In genomic region chr1:64061430-64062104, GRCh38 we compare ENCODE assay signal across 21 cellular contexts.
DNase-seq lines count a peak whose midpoint lies in the region; ATAC-seq, FAIRE-seq and TF ChIP-seq lines count a peak whose summit lies in the region.
"Had no signal": no experiment of that assay in that cellular context is flagged by ENCODE, and none has a peak within 500 bp of the region (broad histone marks: within the 10 kb centered on the region; RNA-seq: fewer than 3 reads in every experiment).

No MANE protein-coding gene starts in this region.

- peaks cover 37% of the 10 kb centered on the region for H3K4me1 ChIP-seq in keratinocyte (ENCODE audit: control insufficient read depth, extremely low read depth, insufficient read depth, low read length)
- H3K4me1 ChIP-seq: BE2C, SJCRH30 had no signal

- POLR2A ChIA-PET in activated CD4-positive, alpha-beta T cell treated with anti-CD3 and anti-CD28 coated beads for 36 hours (lab: Charles Lee), result no interaction called here

- H3K4me1 Mint-ChIP-seq in activated CD4-positive, alpha-beta T cell treated with anti-CD3 and anti-CD28 coated beads for 36 hours, result peaks cover 20% of the 10 kb centered on the region
- H3K4me1 Mint-ChIP-seq in chondrocyte (ENCODE audit: low read depth), result peaks cover 64% of the 10 kb centered on the region
- H3K4me1 Mint-ChIP-seq: CD4-positive, alpha-beta memory T cell had no signal

- ATAC-seq in activated CD4-positive, alpha-beta T cell treated with anti-CD3 and anti-CD28 coated beads for 36 hours, result peak; percentile 69
- ATAC-seq in GM19455 (IDR thresholded peaks at IDR 0.05; ENCODE audit: unreplicated experiment) (no peak), GM18502 (IDR thresholded peaks at IDR 0.05; ENCODE audit: poor library complexity, unreplicated experiment) (no peak)

- H3K9ac ChIP-seq in keratinocyte (ENCODE audit: control insufficient read depth, extremely low read depth, insufficient read depth, low read length), result no peak overlapping the region
- H3K9ac ChIP-seq: GM23248 had no signal

- H4K20me1 ChIP-seq in keratinocyte (ENCODE audit: control insufficient read depth, extremely low read depth, insufficient read depth, low read length), result no peaks in the 10 kb centered on the region

- no peak overlapping the region for H2AFZ ChIP-seq in keratinocyte (ENCODE audit: control insufficient read depth, low read length)
- H2AFZ ChIP-seq: GM23248, PC-9 had no signal

- peaks cover 4% of the 10 kb centered on the region for H3K9me3 Mint-ChIP-seq in activated CD4-positive, alpha-beta T cell treated with anti-CD3 and anti-CD28 coated beads for 36 hours (ENCODE audit: low read depth)
- peaks cover 6% of the 10 kb centered on the region for H3K9me3 Mint-ChIP-seq in chondrocyte (ENCODE audit: low read depth)

- H3K36me3 Mint-ChIP-seq in activated CD4-positive, alpha-beta T cell treated with anti-CD3 and anti-CD28 coated beads for 36 hours (ENCODE audit: low read depth), result no peaks in the 10 kb centered on the region
- H3K36me3 Mint-ChIP-seq in chondrocyte (ENCODE audit: low read depth), result peaks cover 34% of the 10 kb centered on the region
- H3K36me3 Mint-ChIP-seq: CD4-positive, alpha-beta memory T cell had no signal

- H3K27me3 Mint-ChIP-seq in activated CD4-positive, alpha-beta T cell treated with anti-CD3 and anti-CD28 coated beads for 36 hours, result peaks cover 5% of the 10 kb centered on the region
- H3K27me3 Mint-ChIP-seq in chondrocyte (ENCODE audit: low read depth), result no peaks in the 10 kb centered on the region

- no peaks in the 10 kb centered on the region for H3K9me3 ChIP-seq in keratinocyte (ENCODE audit: control insufficient read depth, low read depth, low read length)
- H3K9me3 ChIP-seq: BE2C, SJCRH30 had no signal

- CTCF ChIA-PET in activated CD4-positive, alpha-beta T cell treated with anti-CD3 and anti-CD28 coated beads for 36 hours (lab: Charles Lee), result interaction anchor here (0.6 kb wide), 1 partner anchor 134 kb away, joined by 3 read pairs; no protein-coding TSS in a partner anchor

- H3K36me3 ChIP-seq in keratinocyte (ENCODE audit: control insufficient read depth in 2 of 2, extremely low read depth in 1 of 2, insufficient read depth in 2 of 2, low read length in 2 of 2), result no peaks in the 10 kb centered on the region
- H3K36me3 ChIP-seq: BE2C, SJCRH30 had no signal

- peak overlapping the region; percentile 44 for H3K27ac ChIP-seq in keratinocyte (ENCODE audit: control insufficient read depth, insufficient read depth, low read length)
- H3K27ac ChIP-seq: 22Rv1, GM23248, PC-9, SJCRH30 had no signal

- no peaks in the 10 kb centered on the region for H3K9me1 ChIP-seq in keratinocyte (ENCODE audit: control insufficient read depth, extremely low read depth, insufficient read depth, low read length)

- no peak overlapping the region for H3K27ac Mint-ChIP-seq in activated CD4-positive, alpha-beta T cell treated with anti-CD3 and anti-CD28 coated beads for 36 hours
- peak overlapping the region; percentile 67 for H3K27ac Mint-ChIP-seq in chondrocyte (ENCODE audit: unreplicated experiment)
- H3K27ac Mint-ChIP-seq: CD4-positive, alpha-beta memory T cell had no signal

- no peaks in the 10 kb centered on the region for H3K27me3 ChIP-seq in keratinocyte (ENCODE audit: control insufficient read depth, extremely low read depth, insufficient read depth, low read length)
- H3K27me3 ChIP-seq: BE2C, SJCRH30 had no signal

- H3K4me3 Mint-ChIP-seq in activated CD4-positive, alpha-beta T cell treated with anti-CD3 and anti-CD28 coated beads for 36 hours, result no peak overlapping the region
- H3K4me3 Mint-ChIP-seq in chondrocyte (ENCODE audit: unreplicated experiment), result peak overlapping the region; percentile 20
- H3K4me3 Mint-ChIP-seq: CD4-positive, alpha-beta memory T cell; HFFc6 had no signal

- no peak for TF ChIP-seq CTCF in chondrocyte (IDR thresholded peaks at IDR 0.05)
- TF ChIP-seq CTCF in keratinocyte (optimal IDR thresholded peaks at IDR 0.05 in 1 of 3, IDR thresholded peaks at IDR 0.05 in 1 of 3, conservative IDR thresholded peaks at IDR 0.05 in 1 of 3; ENCODE audit: extremely low read depth in 1 of 3, insufficient read depth in 2 of 3, low read length in 3 of 3), result no peak

- intact Hi-C loops in activated CD4-positive, alpha-beta T cell treated with anti-CD3 and anti-CD28 coated beads for 36 hours (cut with DNase I, micrococcal nuclease), result no loop called here

- no peak for DNase-seq in activated CD4-positive, alpha-beta T cell treated with anti-CD3 and anti-CD28 coated beads for 36 hours
- DNase-seq in activated CD4-positive, alpha-beta T cell treated with anti-CD3 and anti-CD28 coated beads, Interleukin-2, amount 50 U/mL, for 4 hours, result no peak
- DNase-seq in chondrocyte (ENCODE audit: low spot score), result no peak
- DNase-seq in keratinocyte (ENCODE audit: low read depth, low spot score), result no peak
- DNase-seq in MV-4-11 (lab: John Stamatoyannopoulos, UW), result no peak
- no peak for DNase-seq in Kasumi-1 (lab: John Stamatoyannopoulos, UW)
- DNase-seq: BE2C; CD4-positive, alpha-beta memory T cell; DMS79; GM23248; HFFc6; Karpas-422; NCI-H187; NCI-H2171; NCI-H748 treated with DMSO at 0.1 percent for 48 hours; PC-9; SJCRH30 had no signal

- H3K79me2 ChIP-seq in keratinocyte (ENCODE audit: control insufficient read depth, insufficient read depth, low read length), result no peaks in the 10 kb centered on the region

- no peak overlapping the region for H3K4me3 ChIP-seq in keratinocyte (ENCODE audit: control insufficient read depth in 2 of 3, extremely low read depth in 1 of 3, insufficient read depth in 2 of 3, low read depth in 1 of 3, low read length in 3 of 3)
- H3K4me3 ChIP-seq: GM23248, PC-9, SJCRH30 had no signal

- dilution Hi-C loops in keratinocyte (cut with MboI; ENCODE audit: extremely low pct_ligation_motif_present, low sequenced_read_pairs), result no loop called here

- no peak overlapping the region for H3K4me2 ChIP-seq in keratinocyte (ENCODE audit: control insufficient read depth, extremely low read depth, insufficient read depth, low read depth, low read length)
- H3K4me2 ChIP-seq: PC-9 had no signal

- FAIRE-seq in keratinocyte (lab: Jason Lieb, UNC), result peak; percentile 9
- FAIRE-seq: GM18507 had no signal
